8 cellular contexts compared by ENCODE assay signal in the genomic region with DNA sequence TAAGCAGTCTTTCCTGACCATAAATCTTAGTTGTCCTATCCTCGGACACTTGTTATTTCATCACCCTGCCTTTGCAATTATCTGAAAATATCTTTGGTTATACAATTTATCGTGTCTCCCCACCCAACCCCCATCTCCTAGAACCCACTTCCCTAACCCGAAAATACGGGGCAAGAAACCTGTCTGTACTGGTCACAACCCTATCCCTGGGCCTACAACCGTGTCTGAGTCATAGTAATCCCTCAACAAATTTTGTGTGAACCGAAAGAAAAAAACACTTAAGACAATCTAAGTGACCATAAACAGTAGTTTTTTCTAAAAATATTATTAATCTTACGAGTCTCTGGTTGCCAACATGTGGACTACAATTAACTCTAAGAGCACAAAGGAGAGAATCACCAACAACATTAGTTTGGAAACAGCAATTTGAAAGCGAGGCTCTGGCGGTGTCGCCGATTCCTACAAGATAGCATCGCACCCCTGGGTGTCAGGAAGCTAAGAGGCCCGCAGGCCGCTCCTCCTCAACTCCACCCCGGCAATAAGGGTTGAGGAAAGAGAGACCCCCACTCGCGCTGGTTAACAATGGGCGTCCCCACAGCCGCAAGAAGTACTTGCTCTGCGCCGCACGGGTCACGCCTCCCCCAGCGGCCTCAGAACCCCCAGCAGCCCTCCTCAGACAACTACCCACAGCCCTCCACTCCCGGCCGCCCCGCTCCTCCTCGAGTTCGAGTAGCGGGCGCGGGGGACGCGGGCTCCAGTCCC. TPM values are rescaled to one million over a fixed set of nuclear protein-coding genes. Genes with fewer than 3 reads are reported as not detected.
A peak's percentile ranks its signal among the peaks of the same experiment; 100 is the strongest.
DNase-seq lines count a peak whose midpoint lies in the region; ATAC-seq, FAIRE-seq and TF ChIP-seq lines count a peak whose summit lies in the region.
"Not testable (repeated sequence)": the region's sequence is repeated elsewhere in the genome, so short reads cannot be mapped to it uniquely, and the experiment has no call there.

No MANE protein-coding gene starts in this region.

- not testable (repeated sequence) for H3K9me3 Mint-ChIP-seq in activated CD8-positive, alpha-beta T cell treated with anti-CD3 and anti-CD28 coated beads, Interleukin-2, amount 10 ng/mL, durations not matched to agents 7 days and 5 days (ENCODE audit: insufficient read depth); effector memory CD8-positive, alpha-beta T cell; progenitor cell of endocrine pancreas (ENCODE audit: low read depth)

- POLR2A ChIA-PET in A673 (lab: Charles Lee; ENCODE audit: low non-redundant PET); activated CD8-positive, alpha-beta T cell treated with anti-CD3 and anti-CD28 coated beads, Interleukin-2, amount 10 ng/mL, durations not matched to agents 7 days and 5 days (lab: Charles Lee): not testable (repeated sequence)

- peak overlapping the region; percentile 90 for H2AFZ ChIP-seq in keratinocyte (ENCODE audit: control insufficient read depth, low read length)

- peak; percentile 48 for ATAC-seq in GM19324 (IDR thresholded peaks at IDR 0.05; ENCODE audit: low FRiP score, unreplicated experiment)
- ATAC-seq in HG02884 (IDR thresholded peaks at IDR 0.05; ENCODE audit: unreplicated experiment), result peak; percentile 24
- not testable (repeated sequence) for ATAC-seq in activated CD8-positive, alpha-beta T cell treated with anti-CD3 and anti-CD28 coated beads, Interleukin-2, amount 10 ng/mL, durations not matched to agents 7 days and 5 days
- ATAC-seq in effector memory CD8-positive, alpha-beta T cell (replicated peaks), result peak; percentile 58

- H3K36me3 ChIP-seq in A673 (ENCODE audit: insufficient read depth, low read length, poor library complexity, severe bottlenecking); keratinocyte (ENCODE audit: control insufficient read depth in 2 of 2, extremely low read depth in 1 of 2, insufficient read depth in 2 of 2, low read length in 2 of 2): not testable (repeated sequence)

- peak; percentile 17 for FAIRE-seq in keratinocyte (lab: Jason Lieb, UNC)

- peak overlapping the region; percentile 27 for H3K4me2 ChIP-seq in keratinocyte (ENCODE audit: control insufficient read depth, extremely low read depth, insufficient read depth, low read depth, low read length)

- H3K4me3 ChIP-seq in A673 (ENCODE audit: low read depth, low read length, poor library complexity, severe bottlenecking) (peak overlapping the region; percentile 62), NB4 (ENCODE audit: low read depth, low read length) (peak overlapping the region; percentile 68), keratinocyte (ENCODE audit: control insufficient read depth in 2 of 3, extremely low read depth in 1 of 3, insufficient read depth in 2 of 3, low read depth in 1 of 3, low read length in 3 of 3) (peak overlapping the region; percentile 55 to 73 (median 60))

- not testable (repeated sequence) for H3K9me1 ChIP-seq in keratinocyte (ENCODE audit: control insufficient read depth, extremely low read depth, insufficient read depth, low read length)

- H3K27me3 Mint-ChIP-seq in activated CD8-positive, alpha-beta T cell treated with anti-CD3 and anti-CD28 coated beads, Interleukin-2, amount 10 ng/mL, durations not matched to agents 7 days and 5 days (ENCODE audit: low read depth); effector memory CD8-positive, alpha-beta T cell; progenitor cell of endocrine pancreas: not testable (repeated sequence)

- not testable (repeated sequence) for TF ChIP-seq POLR2A in NB4 (IDR thresholded peaks at IDR 0.05; ENCODE audit: extremely low read depth, insufficient read length)

- TF ChIP-seq CTCF in A673 (conservative IDR thresholded peaks at IDR 0.05; ENCODE audit: low read depth, low read length); NB4 (IDR thresholded peaks at IDR 0.05; ENCODE audit: low read depth, low read length); keratinocyte (optimal IDR thresholded peaks at IDR 0.05 in 1 of 3, IDR thresholded peaks at IDR 0.05 in 1 of 3, conservative IDR thresholded peaks at IDR 0.05 in 1 of 3; ENCODE audit: extremely low read depth in 1 of 3, insufficient read depth in 2 of 3, low read length in 3 of 3); progenitor cell of endocrine pancreas (IDR thresholded peaks at IDR 0.05; ENCODE audit: unreplicated experiment): not testable (repeated sequence)

- not testable (repeated sequence) for H4K20me1 ChIP-seq in keratinocyte (ENCODE audit: control insufficient read depth, extremely low read depth, insufficient read depth, low read length)

- H3K9me3 ChIP-seq in A673 (ENCODE audit: low read depth, low read length, poor library complexity, severe bottlenecking); keratinocyte (ENCODE audit: control insufficient read depth, low read depth, low read length): not testable (repeated sequence)

- H3K36me3 Mint-ChIP-seq in activated CD8-positive, alpha-beta T cell treated with anti-CD3 and anti-CD28 coated beads, Interleukin-2, amount 10 ng/mL, durations not matched to agents 7 days and 5 days (ENCODE audit: low read depth); effector memory CD8-positive, alpha-beta T cell (ENCODE audit: insufficient read depth): not testable (repeated sequence)
- peaks cover 10% of the 10 kb centered on the region for H3K36me3 Mint-ChIP-seq in progenitor cell of endocrine pancreas (ENCODE audit: insufficient read depth)

- peak overlapping the region; percentile 94 for H3K4me3 Mint-ChIP-seq in activated CD8-positive, alpha-beta T cell treated with anti-CD3 and anti-CD28 coated beads, Interleukin-2, amount 10 ng/mL, durations not matched to agents 7 days and 5 days
- H3K4me3 Mint-ChIP-seq in effector memory CD8-positive, alpha-beta T cell, result peak overlapping the region; percentile 83 to 90
- H3K4me3 Mint-ChIP-seq in progenitor cell of endocrine pancreas (ENCODE audit: low read depth), result peak overlapping the region; percentile 93

- not testable (repeated sequence) for H3K4me1 ChIP-seq in A673 (ENCODE audit: insufficient read depth, low read length, poor library complexity, severe bottlenecking); keratinocyte (ENCODE audit: control insufficient read depth, extremely low read depth, insufficient read depth, low read length)

- H3K4me1 Mint-ChIP-seq in activated CD8-positive, alpha-beta T cell treated with anti-CD3 and anti-CD28 coated beads, Interleukin-2, amount 10 ng/mL, durations not matched to agents 7 days and 5 days (ENCODE audit: low read depth); progenitor cell of endocrine pancreas (ENCODE audit: low read depth): not testable (repeated sequence)
- H3K4me1 Mint-ChIP-seq in effector memory CD8-positive, alpha-beta T cell (ENCODE audit: low read depth in 2 of 2), result peaks cover 3 to 25% of the 10 kb centered on the region in 2 donors

- CTCF ChIA-PET in A673 (lab: Charles Lee); activated CD8-positive, alpha-beta T cell treated with anti-CD3 and anti-CD28 coated beads, Interleukin-2, amount 10 ng/mL, durations not matched to agents 7 days and 5 days (lab: Charles Lee): not testable (repeated sequence)

- not testable (repeated sequence) for DNase-seq in A673 (ENCODE audit: low spot score); activated CD8-positive, alpha-beta T cell treated with anti-CD3 and anti-CD28 coated beads, Interleukin-2, amount 10 ng/mL, durations not matched to agents 7 days and 5 days; effector memory CD8-positive, alpha-beta T cell; keratinocyte (ENCODE audit: low read depth, low spot score); progenitor cell of endocrine pancreas (ENCODE audit: low spot score, unreplicated experiment)
- peak; percentile 35 for DNase-seq in NB4 (ENCODE audit: low read depth)

- H3K9ac ChIP-seq in keratinocyte (ENCODE audit: control insufficient read depth, extremely low read depth, insufficient read depth, low read length), result peak overlapping the region; percentile 72

- H3K27me3 ChIP-seq in A673 (replicated peaks; ENCODE audit: insufficient read depth, low read depth, low read length, poor library complexity); keratinocyte (ENCODE audit: control insufficient read depth, extremely low read depth, insufficient read depth, low read length): not testable (repeated sequence)

- intact Hi-C loops in A673 (cut with micrococcal nuclease; ENCODE audit: unreplicated experiment), result not testable (repeated sequence)

- H3K27ac ChIP-seq in A673 (ENCODE audit: low read depth, low read length, poor library complexity, severe bottlenecking); keratinocyte (ENCODE audit: control insufficient read depth, insufficient read depth, low read length): not testable (repeated sequence)

- dilution Hi-C loops in keratinocyte (cut with MboI; ENCODE audit: extremely low pct_ligation_motif_present, low sequenced_read_pairs), result not testable (repeated sequence)

- not testable (repeated sequence) for BruUV-seq in A673 (replicated peaks; lab: Mats Ljungman, UMichigan)

- not testable (repeated sequence) for H3K79me2 ChIP-seq in keratinocyte (ENCODE audit: control insufficient read depth, insufficient read depth, low read length)

- peak overlapping the region; percentile 95 for H3K27ac Mint-ChIP-seq in activated CD8-positive, alpha-beta T cell treated with anti-CD3 and anti-CD28 coated beads, Interleukin-2, amount 10 ng/mL, durations not matched to agents 7 days and 5 days
- H3K27ac Mint-ChIP-seq in effector memory CD8-positive, alpha-beta T cell, result peak overlapping the region; percentile 81 to 94
- H3K27ac Mint-ChIP-seq in progenitor cell of endocrine pancreas, result peak overlapping the region; percentile 96

RNA-seq across cellular contexts. Expression of a gene that starts 0.5 kb away (rescaled TPM):
- total RNA-seq in A673 (2021) (7.4 and 8.5 TPM in 2 replicates), progenitor cell of endocrine pancreas (36.4 and 41.7 TPM in 2 replicates)
- total RNA-seq in activated CD8-positive, alpha-beta T cell treated with anti-CD3 and anti-CD28 coated beads, Interleukin-2, amount 10 ng/mL, durations not matched to agents 7 days and 5 days, result 10 to 100 TPM; 18.6 to 18.9 TPM
- polyA plus RNA-seq in keratinocyte, result 2.4 to 5.7 TPM (median 4.0 TPM) in 3 replicates
- polyA plus RNA-seq in keratinocyte (2011; ENCODE audit: low read depth), result 2.6 TPM
- 1.9 and 3.8 TPM in 2 replicates for polyA plus RNA-seq in keratinocyte (2011; cell fraction: cytosol; rRNA removed)
- polyA plus RNA-seq in keratinocyte (2011; cell fraction: nucleus; rRNA removed), result 6.1 and 6.7 TPM in 2 replicates
- polyA plus RNA-seq in keratinocyte (2012; ENCODE audit: low replicate concordance), result 1.8 and 3.9 TPM in 2 replicates
- 4.4 to 11.8 TPM (median 5.7 TPM) in 3 replicates for polyA minus RNA-seq in keratinocyte
- polyA minus RNA-seq in keratinocyte (2011; cell fraction: cytosol; rRNA and poly(A)+ RNA removed), result 5.2 TPM
- 15.3 and 27.8 TPM in 2 replicates for polyA minus RNA-seq in keratinocyte (2011; cell fraction: nucleus; rRNA and poly(A)+ RNA removed)

RNA-seq across cellular contexts. Expression of a gene that starts 56.7 kb away (rescaled TPM):
- total RNA-seq in A673 (2021), result 1.0 and 1.5 TPM in 2 replicates
- under 1 TPM; 0.13 to 0.82 TPM for total RNA-seq in activated CD8-positive, alpha-beta T cell treated with anti-CD3 and anti-CD28 coated beads, Interleukin-2, amount 10 ng/mL, durations not matched to agents 7 days and 5 days
- 2.8 to 5.0 TPM (median 4.4 TPM) in 3 replicates for polyA plus RNA-seq in keratinocyte
- 3.3 TPM for polyA plus RNA-seq in keratinocyte (2011; ENCODE audit: low read depth)
- 1.0 and 1.7 TPM in 2 replicates for polyA plus RNA-seq in keratinocyte (2011; cell fraction: cytosol; rRNA removed)
- 33.5 and 45.6 TPM in 2 replicates for polyA plus RNA-seq in keratinocyte (2011; cell fraction: nucleus; rRNA removed)
- polyA plus RNA-seq in keratinocyte (2012; ENCODE audit: low replicate concordance), result 1.9 and 6.0 TPM in 2 replicates
- 1.3 to 5.6 TPM (median 5.4 TPM) in 3 replicates for polyA minus RNA-seq in keratinocyte
- not detected for polyA minus RNA-seq in keratinocyte (2011; cell fraction: cytosol; rRNA and poly(A)+ RNA removed)
- 6.0 and 17.3 TPM in 2 replicates for polyA minus RNA-seq in keratinocyte (2011; cell fraction: nucleus; rRNA and poly(A)+ RNA removed)
- total RNA-seq in progenitor cell of endocrine pancreas, result 0.69 and 0.81 TPM in 2 replicates
